In the genomic region with DNA sequence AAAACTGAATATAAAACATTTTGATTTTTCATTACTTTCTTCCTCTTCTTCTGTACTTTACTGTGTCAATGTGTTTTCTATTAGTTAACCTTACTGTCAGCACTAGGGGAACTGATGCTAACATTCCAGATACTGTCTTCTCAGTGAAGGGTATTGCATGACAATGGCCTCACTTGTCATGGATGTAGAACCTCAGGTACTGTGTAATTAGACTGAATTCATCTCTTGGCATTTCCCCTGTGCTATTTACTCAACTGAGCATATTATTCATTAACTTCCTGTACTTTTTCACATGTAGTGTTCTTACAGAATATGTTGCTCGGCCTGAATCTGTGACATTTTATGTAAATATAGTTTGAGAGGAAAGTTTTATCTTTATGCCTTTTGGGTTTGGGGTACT, we compare ENCODE assay signal across 25 cellular contexts.
"Had no signal": no experiment of that assay in that cellular context is flagged by ENCODE, and none has a peak within 500 bp of the region (broad histone marks: within the 10 kb centered on the region; RNA-seq: fewer than 3 reads in every experiment).

No MANE protein-coding gene starts in this region.

- ATAC-seq: esophagus mucosa; gastrocnemius medialis; left ventricle myocardium superior; lower lobe of right lung; naive thymus-derived CD8-positive, alpha-beta T cell; right cardiac atrium; stimulated activated effector memory CD8-positive, alpha-beta T cell treated with anti-CD3 and anti-CD28 coated beads, Interleukin-12 subunit alpha, Interleukin-12 subunit beta, amount 100 ng/mL, for 72 hours had no signal

- DNase-seq: dorsolateral prefrontal cortex; effector CD4-positive, alpha-beta T cell; foreskin fibroblast; gastrocnemius medialis; head of caudate nucleus; immature natural killer cell; islet precursor cell; kidney glomerular epithelial cell; left ventricle myocardium superior; lower lobe of right lung; naive thymus-derived CD8-positive, alpha-beta T cell; nephron progenitor cell; nucleus accumbens; right cardiac atrium; sigmoid colon; stimulated activated CD4-positive, alpha-beta T cell treated with anti-CD3 and anti-CD28 coated beads, Interleukin-2, amount 100 ng/mL, for 24 hours; stimulated activated CD4-positive, alpha-beta T cell treated with anti-CD3 and anti-CD28 coated beads, Interleukin-4, amount 100 ng/mL, for 24 hours; stimulated activated naive CD4-positive, alpha-beta T cell treated with Interleukin-2 at 50 U/mL for 16 hours; stomach; thyroid gland; trophoblast cell had no signal

- H3K4me3 ChIP-seq: dorsolateral prefrontal cortex, gastrocnemius medialis, lower lobe of right lung, prostate gland, sigmoid colon, stomach, thyroid gland, vagina had no signal

- H3K36me3 ChIP-seq: gastrocnemius medialis, lower lobe of right lung, prostate gland, sigmoid colon, stomach, thyroid gland, vagina had no signal

- H3K27me3 ChIP-seq: gastrocnemius medialis, sigmoid colon, thyroid gland, vagina had no signal
